Comparison of ENCODE assay signal across 32 cellular contexts in the genomic region with DNA sequence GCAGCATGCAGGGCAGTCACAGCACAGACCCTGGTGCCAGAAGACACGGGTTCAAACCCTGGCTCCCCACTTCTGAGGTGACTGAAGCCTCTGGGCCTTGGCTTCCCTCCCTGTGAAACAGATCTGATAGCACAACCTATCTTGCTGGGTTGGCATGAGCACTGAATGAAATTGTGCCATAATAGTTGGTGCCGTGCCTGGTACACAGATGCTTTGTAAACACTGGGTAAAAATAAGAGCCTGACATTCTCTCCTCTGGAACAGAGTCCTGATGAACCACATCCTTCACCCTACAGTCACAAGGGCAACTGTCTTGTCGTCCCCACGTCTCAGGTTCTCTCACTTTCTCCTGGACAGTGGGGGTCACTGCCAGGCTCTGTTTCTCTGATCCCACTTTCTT. TPM values are rescaled to one million over a fixed set of nuclear protein-coding genes. Genes with fewer than 3 reads are reported as not detected.
"Had no signal": no experiment of that assay in that cellular context is flagged by ENCODE, and none has a peak within 500 bp of the region (broad histone marks: within the 10 kb centered on the region; RNA-seq: fewer than 3 reads in every experiment).

No MANE protein-coding gene starts in this region.

- H3K9me3 Mint-ChIP-seq: dendritic cell treated with granulocyte-macrophage colony-stimulating factor and Interleukin-4, amounts not matched to agents 40 ng/mL and 50 ng/mL, for 4 days; endodermal cell; mesothelial cell of epicardium; naive B cell; natural killer cell treated with Interleukin-12 subunit alpha and Interleukin-12 subunit beta and Interleukin-15 and Interleukin-18, amount 100 ng/mL, for 72 hours; neural crest cell; stimulated activated effector memory CD8-positive, alpha-beta T cell treated with anti-CD3 and anti-CD28 coated beads, Interleukin-12 subunit alpha, Interleukin-12 subunit beta, amount 100 ng/mL, for 72 hours; type B pancreatic cell had no signal

- H3K9me3 ChIP-seq: colonic mucosa, heart right ventricle, left ventricle myocardium inferior, mucosa of descending colon, neutrophil, right atrium auricular region, sigmoid colon, testis, tibial artery had no signal

- H3K27ac ChIP-seq: colonic mucosa, epithelial cell of prostate, foreskin keratinocyte, heart right ventricle, left ventricle myocardium inferior, neutrophil, parathyroid adenoma, right atrium auricular region, sigmoid colon, testis, tibial artery had no signal

- ATAC-seq: esophagus mucosa; foreskin keratinocyte; heart right ventricle; left cardiac atrium; mucosa of descending colon; natural killer cell treated with Interleukin-12 subunit alpha and Interleukin-12 subunit beta and Interleukin-15 and Interleukin-18, amount 100 ng/mL, for 72 hours; stimulated activated effector memory CD8-positive, alpha-beta T cell treated with anti-CD3 and anti-CD28 coated beads, Interleukin-12 subunit alpha, Interleukin-12 subunit beta, amount 100 ng/mL, for 72 hours had no signal

- DNase-seq: colonic mucosa; effector CD8-positive, alpha-beta T cell; endodermal cell; foreskin keratinocyte; glutamatergic neuron; heart right ventricle; left cardiac atrium; left ventricle myocardium inferior; mesenchymal stem cell; mucosa of descending colon; naive B cell; sigmoid colon; stimulated activated CD4-positive, alpha-beta T cell treated with anti-CD3 and anti-CD28 coated beads, Interleukin-2, amount 100 ng/mL, for 24 hours; stimulated activated CD4-positive, alpha-beta T cell treated with anti-CD3 and anti-CD28 coated beads, Interleukin-4, amount 100 ng/mL, for 24 hours; stimulated activated naive CD4-positive, alpha-beta T cell treated with Interleukin-2 at 50 U/mL for 16 hours; testis; tibial artery had no signal

- H3K27ac Mint-ChIP-seq: dendritic cell treated with granulocyte-macrophage colony-stimulating factor and Interleukin-4, amounts not matched to agents 40 ng/mL and 50 ng/mL, for 4 days; endodermal cell; mesothelial cell of epicardium; natural killer cell treated with Interleukin-12 subunit alpha and Interleukin-12 subunit beta and Interleukin-15 and Interleukin-18, amount 100 ng/mL, for 72 hours; progenitor cell of endocrine pancreas; type B pancreatic cell had no signal

- H3K36me3 Mint-ChIP-seq: mesothelial cell of epicardium; naive B cell; natural killer cell treated with Interleukin-12 subunit alpha and Interleukin-12 subunit beta and Interleukin-15 and Interleukin-18, amount 100 ng/mL, for 72 hours; stimulated activated effector memory CD8-positive, alpha-beta T cell treated with anti-CD3 and anti-CD28 coated beads, Interleukin-12 subunit alpha, Interleukin-12 subunit beta, amount 100 ng/mL, for 72 hours; type B pancreatic cell had no signal

- H3K4me1 ChIP-seq: colonic mucosa, foreskin keratinocyte, heart right ventricle, left ventricle myocardium inferior, parathyroid adenoma, right atrium auricular region, sigmoid colon, testis, tibial artery had no signal

- H3K4me1 Mint-ChIP-seq: endodermal cell; mesothelial cell of epicardium; neural crest cell; stimulated activated effector memory CD8-positive, alpha-beta T cell treated with anti-CD3 and anti-CD28 coated beads, Interleukin-12 subunit alpha, Interleukin-12 subunit beta, amount 100 ng/mL, for 72 hours had no signal

- H3K27me3 ChIP-seq: colonic mucosa, foreskin keratinocyte, heart right ventricle, neutrophil, right atrium auricular region, sigmoid colon, testis, tibial artery had no signal

- H3K36me3 ChIP-seq: colonic mucosa, heart right ventricle, left ventricle myocardium inferior, neutrophil, right atrium auricular region, sigmoid colon had no signal

- H3K4me3 ChIP-seq: colonic mucosa, heart right ventricle, left ventricle myocardium inferior, lung, mucosa of descending colon, right atrium auricular region, sigmoid colon, testis, tibial artery had no signal

- H3K4me3 Mint-ChIP-seq: dendritic cell treated with granulocyte-macrophage colony-stimulating factor and Interleukin-4, amounts not matched to agents 40 ng/mL and 50 ng/mL, for 4 days; endodermal cell; mesothelial cell of epicardium; naive B cell; natural killer cell treated with Interleukin-12 subunit alpha and Interleukin-12 subunit beta and Interleukin-15 and Interleukin-18, amount 100 ng/mL, for 72 hours; neural crest cell; stimulated activated effector memory CD8-positive, alpha-beta T cell treated with anti-CD3 and anti-CD28 coated beads, Interleukin-12 subunit alpha, Interleukin-12 subunit beta, amount 100 ng/mL, for 72 hours; type B pancreatic cell had no signal

RNA-seq across cellular contexts. Expression of gene NOS2, which starts 35.7 kb away (rescaled TPM):
- total RNA-seq: esophagus mucosa; foreskin keratinocyte; natural killer cell treated with Interleukin-12 subunit alpha and Interleukin-12 subunit beta and Interleukin-15 and Interleukin-18, amount 100 ng/mL, for 72 hours; osteoblast had no signal
- polyA plus RNA-seq: fibroblast of lung, foreskin keratinocyte had no signal
